ENCODE assay signal across 30 cellular contexts in the genomic region with DNA sequence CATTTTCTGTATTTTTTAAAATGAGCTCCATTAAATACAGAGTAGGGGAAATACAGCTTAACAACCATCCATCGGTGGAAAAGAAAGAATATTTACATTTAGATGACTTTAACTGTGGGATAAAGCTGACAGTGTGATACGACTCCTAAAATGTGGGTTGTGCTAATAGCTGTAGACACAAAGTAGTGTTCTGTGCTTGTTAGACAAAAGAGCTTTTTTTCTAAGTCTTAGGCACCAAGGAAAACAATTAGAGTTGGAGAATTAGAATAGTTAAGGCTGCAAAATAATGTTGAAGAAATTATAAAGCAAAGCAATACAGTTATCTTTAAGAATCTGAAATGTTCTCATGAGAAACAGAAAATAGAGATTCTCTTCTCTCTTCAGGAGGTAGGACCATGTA.
"Had no signal": no experiment of that assay in that cellular context is flagged by ENCODE, and none has a peak within 500 bp of the region (broad histone marks: within the 10 kb centered on the region; RNA-seq: fewer than 3 reads in every experiment).

No MANE protein-coding gene starts in this region.

- H3K9me3 Mint-ChIP-seq: activated CD4-positive, alpha-beta memory T cell treated with anti-CD3 and anti-CD28 coated beads, Interleukin-2, amount 10 ng/mL, durations not matched to agents 7 days and 5 days; activated CD4-positive, alpha-beta T cell treated with anti-CD3 and anti-CD28 coated beads, Interleukin-2, amount 10 ng/mL, durations not matched to agents 7 days and 5 days; activated naive CD8-positive, alpha-beta T cell treated with anti-CD3 and anti-CD28 coated beads, Interleukin-2, amount 10 ng/mL, durations not matched to agents 7 days and 5 days; activated T-cell treated with anti-CD3 and anti-CD28 coated beads, Interleukin-2, amount 50 U/mL, for 24 hours; brain had no signal

- H3K27me3 ChIP-seq: ascending aorta, breast epithelium, cardiac muscle cell, esophagus muscularis mucosa, foreskin keratinocyte had no signal

- DNase-seq: activated CD4-positive, alpha-beta memory T cell treated with anti-CD3 and anti-CD28 coated beads, Interleukin-2, amount 10 ng/mL, durations not matched to agents 7 days and 5 days; activated CD4-positive, alpha-beta T cell treated with anti-CD3 and anti-CD28 coated beads for 1 hour; activated CD4-positive, alpha-beta T cell treated with anti-CD3 and anti-CD28 coated beads for 4 hours; activated CD4-positive, alpha-beta T cell treated with anti-CD3 and anti-CD28 coated beads, Interleukin-2, amount 10 ng/mL, durations not matched to agents 7 days and 5 days; activated CD4-positive, alpha-beta T cell treated with anti-CD3 and anti-CD28 coated beads, Interleukin-2, amount 50 U/mL, for 4 hours; activated CD4-positive, CD25-positive, alpha-beta regulatory T cell; activated CD8-positive, alpha-beta memory T cell treated with anti-CD3 and anti-CD28 coated beads, Interleukin-2, amount 50 U/mL, for 48 hours; activated gamma-delta T cell; activated naive CD4-positive, alpha-beta T cell; activated naive CD4-positive, alpha-beta T cell treated with anti-CD3 and anti-CD28 coated beads, Interleukin-2, amount 10 ng/mL, durations not matched to agents 7 days and 5 days; activated naive CD8-positive, alpha-beta T cell treated with anti-CD3 and anti-CD28 coated beads, Interleukin-2, amount 10 ng/mL, durations not matched to agents 7 days and 5 days; activated T-cell treated with anti-CD3 and anti-CD28 coated beads for 4 hours; activated T-cell treated with anti-CD3 and anti-CD28 coated beads, Interleukin-2, amount 50 U/mL, for 24 hours; activated T-cell treated with anti-CD3 and anti-CD28 coated beads, Interleukin-2, amount 50 U/mL, for 72 hours; effector CD4-positive, alpha-beta T cell; effector memory CD8-positive, alpha-beta T cell; erythroblast; foreskin keratinocyte; head of caudate nucleus; T-helper 2 cell had no signal

- H3K27ac ChIP-seq: ascending aorta, breast epithelium, cardiac muscle cell, coronary artery, esophagus muscularis mucosa, foreskin keratinocyte, gastroesophageal sphincter had no signal

- H3K4me1 Mint-ChIP-seq: activated CD4-positive, alpha-beta memory T cell treated with anti-CD3 and anti-CD28 coated beads, Interleukin-2, amount 10 ng/mL, durations not matched to agents 7 days and 5 days; activated CD4-positive, alpha-beta T cell treated with anti-CD3 and anti-CD28 coated beads, Interleukin-2, amount 10 ng/mL, durations not matched to agents 7 days and 5 days; activated naive CD4-positive, alpha-beta T cell treated with anti-CD3 and anti-CD28 coated beads, Interleukin-2, amount 10 ng/mL, durations not matched to agents 7 days and 5 days; activated naive CD8-positive, alpha-beta T cell treated with anti-CD3 and anti-CD28 coated beads, Interleukin-2, amount 10 ng/mL, durations not matched to agents 7 days and 5 days; central memory CD8-positive, alpha-beta T cell had no signal

- ATAC-seq: activated naive CD4-positive, alpha-beta T cell treated with anti-CD3 and anti-CD28 coated beads, Interleukin-2, amount 50 U/mL, for 72 hours; activated T-cell treated with anti-CD3 and anti-CD28 coated beads, Interleukin-2, amount 50 U/mL, for 72 hours; effector memory CD8-positive, alpha-beta T cell; foreskin keratinocyte; gastroesophageal sphincter had no signal

- H3K4me1 ChIP-seq: ascending aorta, breast epithelium, esophagus muscularis mucosa, foreskin keratinocyte, gastroesophageal sphincter had no signal

- H3K4me3 ChIP-seq: ascending aorta, breast epithelium, cardiac muscle cell, coronary artery, esophagus muscularis mucosa, gastroesophageal sphincter had no signal

- H3K9me3 ChIP-seq: ascending aorta, breast epithelium, esophagus muscularis mucosa, gastroesophageal sphincter had no signal

- H3K27me3 Mint-ChIP-seq: activated CD4-positive, alpha-beta memory T cell treated with anti-CD3 and anti-CD28 coated beads, Interleukin-2, amount 10 ng/mL, durations not matched to agents 7 days and 5 days; activated CD4-positive, alpha-beta T cell treated with anti-CD3 and anti-CD28 coated beads, Interleukin-2, amount 10 ng/mL, durations not matched to agents 7 days and 5 days; activated naive CD4-positive, alpha-beta T cell treated with anti-CD3 and anti-CD28 coated beads, Interleukin-2, amount 10 ng/mL, durations not matched to agents 7 days and 5 days; activated naive CD8-positive, alpha-beta T cell treated with anti-CD3 and anti-CD28 coated beads, Interleukin-2, amount 10 ng/mL, durations not matched to agents 7 days and 5 days; activated T-cell treated with anti-CD3 and anti-CD28 coated beads, Interleukin-2, amount 50 U/mL, for 24 hours; central memory CD8-positive, alpha-beta T cell; dendritic cell treated with granulocyte-macrophage colony-stimulating factor and Interleukin-4, amounts not matched to agents 40 ng/mL and 50 ng/mL, for 4 days; effector memory CD8-positive, alpha-beta T cell had no signal

- H3K36me3 ChIP-seq: ascending aorta, breast epithelium, cardiac muscle cell, esophagus muscularis mucosa, gastroesophageal sphincter had no signal

- H3K27ac Mint-ChIP-seq: activated CD4-positive, alpha-beta memory T cell treated with anti-CD3 and anti-CD28 coated beads, Interleukin-2, amount 10 ng/mL, durations not matched to agents 7 days and 5 days; activated CD4-positive, alpha-beta T cell treated with anti-CD3 and anti-CD28 coated beads, Interleukin-2, amount 10 ng/mL, durations not matched to agents 7 days and 5 days; activated naive CD4-positive, alpha-beta T cell treated with anti-CD3 and anti-CD28 coated beads, Interleukin-2, amount 10 ng/mL, durations not matched to agents 7 days and 5 days; activated naive CD4-positive, alpha-beta T cell treated with anti-CD3 and anti-CD28 coated beads, Interleukin-2, amount 50 U/mL, for 72 hours; activated naive CD8-positive, alpha-beta T cell treated with anti-CD3 and anti-CD28 coated beads, Interleukin-2, amount 10 ng/mL, durations not matched to agents 7 days and 5 days; activated T-cell treated with anti-CD3 and anti-CD28 coated beads, Interleukin-2, amount 50 U/mL, for 24 hours; activated T-cell treated with anti-CD3 and anti-CD28 coated beads, Interleukin-2, amount 50 U/mL, for 72 hours; brain; dendritic cell treated with granulocyte-macrophage colony-stimulating factor and Interleukin-4, amounts not matched to agents 40 ng/mL and 50 ng/mL, for 4 days; effector memory CD8-positive, alpha-beta T cell had no signal

- H3K36me3 Mint-ChIP-seq: activated naive CD4-positive, alpha-beta T cell treated with anti-CD3 and anti-CD28 coated beads, Interleukin-2, amount 10 ng/mL, durations not matched to agents 7 days and 5 days; activated naive CD4-positive, alpha-beta T cell treated with anti-CD3 and anti-CD28 coated beads, Interleukin-2, amount 50 U/mL, for 72 hours; activated naive CD8-positive, alpha-beta T cell treated with anti-CD3 and anti-CD28 coated beads, Interleukin-2, amount 10 ng/mL, durations not matched to agents 7 days and 5 days; brain had no signal

- H3K4me3 Mint-ChIP-seq: activated CD4-positive, alpha-beta memory T cell treated with anti-CD3 and anti-CD28 coated beads, Interleukin-2, amount 10 ng/mL, durations not matched to agents 7 days and 5 days; activated CD4-positive, alpha-beta T cell treated with anti-CD3 and anti-CD28 coated beads, Interleukin-2, amount 10 ng/mL, durations not matched to agents 7 days and 5 days; activated naive CD4-positive, alpha-beta T cell treated with anti-CD3 and anti-CD28 coated beads, Interleukin-2, amount 10 ng/mL, durations not matched to agents 7 days and 5 days; activated naive CD8-positive, alpha-beta T cell treated with anti-CD3 and anti-CD28 coated beads, Interleukin-2, amount 10 ng/mL, durations not matched to agents 7 days and 5 days; activated T-cell treated with anti-CD3 and anti-CD28 coated beads, Interleukin-2, amount 50 U/mL, for 24 hours; activated T-cell treated with anti-CD3 and anti-CD28 coated beads, Interleukin-2, amount 50 U/mL, for 72 hours; brain; central memory CD8-positive, alpha-beta T cell; dendritic cell treated with granulocyte-macrophage colony-stimulating factor and Interleukin-4, amounts not matched to agents 40 ng/mL and 50 ng/mL, for 4 days; effector memory CD8-positive, alpha-beta T cell had no signal
